ENCODE assay signal across 9 cellular contexts in genomic region chr5:173891367-173891766, GRCh38.
A peak's percentile ranks its signal among the peaks of the same experiment; 100 is the strongest.
DNase-seq lines count a peak whose midpoint lies in the region; ATAC-seq and TF ChIP-seq lines count a peak whose summit lies in the region.
"Had no signal": no experiment of that assay in that cellular context is flagged by ENCODE, and none has a peak within 500 bp of the region (broad histone marks: within the 10 kb centered on the region; RNA-seq: fewer than 3 reads in every experiment).

No MANE protein-coding gene starts in this region.

- DNase-seq in AG09309 (ENCODE audit: low read depth) (no peak), MM.1S (no peak), NCI-H774 (lab: John Stamatoyannopoulos, UW) (no peak), NCI-H2029 treated with DMSO at 0.1 percent for 48 hours (lab: John Stamatoyannopoulos, UW) (no peak)
- DNase-seq: SW 1271 had no signal

- H3K27me3 ChIP-seq in MM.1S (replicated peaks; ENCODE audit: insufficient read depth, low read length), result no peaks in the 10 kb centered on the region

- H3K4me3 ChIP-seq in AG09309 (ENCODE audit: control insufficient read depth, low read depth, low read length), result peak overlapping the region; percentile 62
- peak overlapping the region; percentile 92 for H3K4me3 ChIP-seq in MM.1S (ENCODE audit: low read length)

- H2AFZ ChIP-seq in MM.1S (ENCODE audit: low read length), result no peak overlapping the region

- peaks cover 67% of the 10 kb centered on the region for H3F3A ChIP-seq in MM.1S (ENCODE audit: insufficient read depth, low read length)

- H3K4me1 ChIP-seq in MM.1S (ENCODE audit: low read length), result peaks cover 20% of the 10 kb centered on the region

- no peaks in the 10 kb centered on the region for H3K9me3 ChIP-seq in MM.1S (replicated peaks; ENCODE audit: insufficient read depth, low read length)

- H3K4me3 Mint-ChIP-seq in nephron, result peak overlapping the region; percentile 84 to 87 (median 85)

- peak overlapping the region; percentile 74 for H3K4me2 ChIP-seq in MM.1S (ENCODE audit: low read depth, low read length)

- H3K27ac Mint-ChIP-seq in nephron, result peak overlapping the region; percentile 17 to 70 (median 49)

- peaks cover 8% of the 10 kb centered on the region for H3K36me3 ChIP-seq in MM.1S (replicated peaks; ENCODE audit: insufficient read depth, low read length)

- H3K79me2 ChIP-seq in MM.1S (ENCODE audit: low read length), result peaks cover 93% of the 10 kb centered on the region

- H3K27me3 Mint-ChIP-seq in nephron (ENCODE audit: low read depth), result peaks cover 17% of the 10 kb centered on the region

- TF ChIP-seq CTCF in AG09309 (IDR thresholded peaks at IDR 0.05; ENCODE audit: control insufficient read depth, insufficient read depth, low read depth, low read length, missing control alignments) (no peak), MM.1S (IDR thresholded peaks at IDR 0.05; ENCODE audit: low read length) (no peak), nephron (IDR thresholded peaks at IDR 0.05; ENCODE audit: unreplicated experiment in 3 of 3) (no peak)

- no peaks in the 10 kb centered on the region for H3K9me3 Mint-ChIP-seq in nephron

- peaks cover 4% of the 10 kb centered on the region for H3K36me3 Mint-ChIP-seq in nephron (ENCODE audit: low read depth)

- H3K4me1 Mint-ChIP-seq in nephron, result peaks cover 32% of the 10 kb centered on the region

- H3K9ac ChIP-seq in MM.1S (ENCODE audit: low read length), result peak overlapping the region; percentile 96

- ATAC-seq in HG02981 (IDR thresholded peaks at IDR 0.05; ENCODE audit: unreplicated experiment) (no peak), GM18498 (IDR thresholded peaks at IDR 0.05; ENCODE audit: unreplicated experiment) (no peak)

- H4K20me1 ChIP-seq in MM.1S (ENCODE audit: insufficient read depth, low read length), result no peaks in the 10 kb centered on the region

- H3K9me2 ChIP-seq in MM.1S (replicated peaks; ENCODE audit: insufficient read depth, low read length), result no peaks in the 10 kb centered on the region

- H3K27ac ChIP-seq in MM.1S (ENCODE audit: low read length) (peak overlapping the region; percentile 85), cingulate gyrus (ENCODE audit: low read depth, low read length) (peak overlapping the region; percentile 55)
